In genomic region chr6:16477367-16478149, GRCh38 we compare ENCODE assay signal across 15 cellular contexts.
DNase-seq lines count a peak whose midpoint lies in the region; ATAC-seq, FAIRE-seq and TF ChIP-seq lines count a peak whose summit lies in the region.
"Had no signal": no experiment of that assay in that cellular context is flagged by ENCODE, and none has a peak within 500 bp of the region (broad histone marks: within the 10 kb centered on the region; RNA-seq: fewer than 3 reads in every experiment).

No MANE protein-coding gene starts in this region.

- CTCF ChIA-PET in activated CD8-positive, alpha-beta T cell treated with anti-CD3 and anti-CD28 coated beads for 36 hours (lab: Charles Lee), result interaction anchor here (0.9 to 1.9 kb wide), 5 partner anchors 9 to 146 kb away, joined by 3 to 5 read pairs (median 4); no protein-coding TSS in a partner anchor
- CTCF ChIA-PET in activated CD8-positive, alpha-beta T cell treated with anti-CD3 and anti-CD28 coated beads, Interleukin-2, amount 10 ng/mL, durations not matched to agents 7 days and 5 days (lab: Charles Lee), result no interaction called here

- no peaks in the 10 kb centered on the region for H3K27me3 ChIP-seq in heart left ventricle
- H3K27me3 ChIP-seq: ovary had no signal

- FAIRE-seq in urothelium cell line (lab: Jason Lieb, UNC), result no peak
- FAIRE-seq: frontal cortex had no signal

- ATAC-seq in activated CD8-positive, alpha-beta T cell treated with anti-CD3 and anti-CD28 coated beads for 36 hours, result no peak
- no peak for ATAC-seq in activated CD8-positive, alpha-beta T cell treated with anti-CD3 and anti-CD28 coated beads, Interleukin-2, amount 10 ng/mL, durations not matched to agents 7 days and 5 days
- ATAC-seq in heart left ventricle, result peak; percentile 94 to 98 (median 97)
- ATAC-seq in stimulated activated memory B cell treated with anti-CD40 and anti-IgM and Interleukin-4, amounts not matched to agents 10 μg/mL and 1 μg/mL and 100 μg/mL, for 72 hours, result no peak
- ATAC-seq in stimulated activated effector memory CD8-positive, alpha-beta T cell treated with anti-CD3 and anti-CD28 coated beads, Interleukin-12 subunit alpha, Interleukin-12 subunit beta, amount 100 ng/mL, for 72 hours, result no peak
- ATAC-seq: HCT116 had no signal

- H3K4me3 ChIP-seq in heart left ventricle, result no peak overlapping the region
- H3K4me3 ChIP-seq: ovary had no signal

- H3K4me1 Mint-ChIP-seq in activated CD8-positive, alpha-beta T cell treated with anti-CD3 and anti-CD28 coated beads for 36 hours (ENCODE audit: low read depth), result peaks cover 81% of the 10 kb centered on the region
- peaks cover 70% of the 10 kb centered on the region for H3K4me1 Mint-ChIP-seq in activated CD8-positive, alpha-beta T cell treated with anti-CD3 and anti-CD28 coated beads, Interleukin-2, amount 10 ng/mL, durations not matched to agents 7 days and 5 days (ENCODE audit: low read depth)
- H3K4me1 Mint-ChIP-seq in activated T-helper 2 cell treated with anti-CD3 and anti-CD28 coated beads, Interferon-gamma antibody, Interleukin-2, Interleukin-4, amounts not matched to agents 10 μg/mL and 5 μg/mL and 100 μg/mL, durations not matched to agents 14 hours and 24 hours and 36 hours (ENCODE audit: low read depth), result peaks cover 84% of the 10 kb centered on the region
- H3K4me1 Mint-ChIP-seq in stimulated activated memory B cell treated with anti-CD40 and anti-IgM and Interleukin-4, amounts not matched to agents 10 μg/mL and 1 μg/mL and 100 μg/mL, for 72 hours, result peaks cover 64% of the 10 kb centered on the region
- peaks cover 79% of the 10 kb centered on the region for H3K4me1 Mint-ChIP-seq in stimulated activated effector memory CD8-positive, alpha-beta T cell treated with anti-CD3 and anti-CD28 coated beads, Interleukin-12 subunit alpha, Interleukin-12 subunit beta, amount 100 ng/mL, for 72 hours

- TF ChIP-seq CTCF in activated CD8-positive, alpha-beta T cell treated with anti-CD3 and anti-CD28 coated beads for 36 hours (IDR thresholded peaks at IDR 0.05), result no peak
- TF ChIP-seq CTCF in heart left ventricle (IDR thresholded peaks at IDR 0.05), result no peak

- H3K9me3 Mint-ChIP-seq in activated CD8-positive, alpha-beta T cell treated with anti-CD3 and anti-CD28 coated beads for 36 hours, result peaks cover 3% of the 10 kb centered on the region
- H3K9me3 Mint-ChIP-seq in activated CD8-positive, alpha-beta T cell treated with anti-CD3 and anti-CD28 coated beads, Interleukin-2, amount 10 ng/mL, durations not matched to agents 7 days and 5 days (ENCODE audit: insufficient read depth), result no peaks in the 10 kb centered on the region
- H3K9me3 Mint-ChIP-seq in activated T-helper 2 cell treated with anti-CD3 and anti-CD28 coated beads, Interferon-gamma antibody, Interleukin-2, Interleukin-4, amounts not matched to agents 10 μg/mL and 5 μg/mL and 100 μg/mL, durations not matched to agents 14 hours and 24 hours and 36 hours, result no peaks in the 10 kb centered on the region
- H3K9me3 Mint-ChIP-seq in stimulated activated memory B cell treated with anti-CD40 and anti-IgM and Interleukin-4, amounts not matched to agents 10 μg/mL and 1 μg/mL and 100 μg/mL, for 72 hours, result no peaks in the 10 kb centered on the region
- no peaks in the 10 kb centered on the region for H3K9me3 Mint-ChIP-seq in stimulated activated effector memory CD8-positive, alpha-beta T cell treated with anti-CD3 and anti-CD28 coated beads, Interleukin-12 subunit alpha, Interleukin-12 subunit beta, amount 100 ng/mL, for 72 hours

- no peak for TF ChIP-seq POLR2A in heart left ventricle (IDR thresholded peaks at IDR 0.05)

- WGBS in heart left ventricle, 4 donors, result 22 to 35% (median 31%) methylated on average over 12 of the region's 12 CpGs

- H3K27ac ChIP-seq in heart left ventricle, result peak overlapping the region in 11 of 12 donors; percentile 5 to 85 (median 59)
- H3K27ac ChIP-seq: ovary had no signal

- H3K4me3 Mint-ChIP-seq in activated CD8-positive, alpha-beta T cell treated with anti-CD3 and anti-CD28 coated beads for 36 hours, result no peak overlapping the region
- no peak overlapping the region for H3K4me3 Mint-ChIP-seq in activated CD8-positive, alpha-beta T cell treated with anti-CD3 and anti-CD28 coated beads, Interleukin-2, amount 10 ng/mL, durations not matched to agents 7 days and 5 days
- H3K4me3 Mint-ChIP-seq in activated T-helper 2 cell treated with anti-CD3 and anti-CD28 coated beads, Interferon-gamma antibody, Interleukin-2, Interleukin-4, amounts not matched to agents 10 μg/mL and 5 μg/mL and 100 μg/mL, durations not matched to agents 14 hours and 24 hours and 36 hours (ENCODE audit: low read depth), result no peak overlapping the region
- H3K4me3 Mint-ChIP-seq in stimulated activated memory B cell treated with anti-CD40 and anti-IgM and Interleukin-4, amounts not matched to agents 10 μg/mL and 1 μg/mL and 100 μg/mL, for 72 hours, result no peak overlapping the region
- no peak overlapping the region for H3K4me3 Mint-ChIP-seq in stimulated activated effector memory CD8-positive, alpha-beta T cell treated with anti-CD3 and anti-CD28 coated beads, Interleukin-12 subunit alpha, Interleukin-12 subunit beta, amount 100 ng/mL, for 72 hours
- H3K4me3 Mint-ChIP-seq: immature natural killer cell had no signal

- no peaks in the 10 kb centered on the region for H3K27me3 Mint-ChIP-seq in activated CD8-positive, alpha-beta T cell treated with anti-CD3 and anti-CD28 coated beads for 36 hours
- H3K27me3 Mint-ChIP-seq in activated CD8-positive, alpha-beta T cell treated with anti-CD3 and anti-CD28 coated beads, Interleukin-2, amount 10 ng/mL, durations not matched to agents 7 days and 5 days (ENCODE audit: low read depth), result no peaks in the 10 kb centered on the region
- H3K27me3 Mint-ChIP-seq in activated T-helper 2 cell treated with anti-CD3 and anti-CD28 coated beads, Interferon-gamma antibody, Interleukin-2, Interleukin-4, amounts not matched to agents 10 μg/mL and 5 μg/mL and 100 μg/mL, durations not matched to agents 14 hours and 24 hours and 36 hours (ENCODE audit: low read depth), result no peaks in the 10 kb centered on the region
- no peaks in the 10 kb centered on the region for H3K27me3 Mint-ChIP-seq in stimulated activated memory B cell treated with anti-CD40 and anti-IgM and Interleukin-4, amounts not matched to agents 10 μg/mL and 1 μg/mL and 100 μg/mL, for 72 hours

- peaks cover 52% of the 10 kb centered on the region for H3K36me3 Mint-ChIP-seq in activated CD8-positive, alpha-beta T cell treated with anti-CD3 and anti-CD28 coated beads for 36 hours (ENCODE audit: low read depth)
- H3K36me3 Mint-ChIP-seq in activated CD8-positive, alpha-beta T cell treated with anti-CD3 and anti-CD28 coated beads, Interleukin-2, amount 10 ng/mL, durations not matched to agents 7 days and 5 days (ENCODE audit: low read depth), result peaks cover 59% of the 10 kb centered on the region
- H3K36me3 Mint-ChIP-seq in activated T-helper 2 cell treated with anti-CD3 and anti-CD28 coated beads, Interferon-gamma antibody, Interleukin-2, Interleukin-4, amounts not matched to agents 10 μg/mL and 5 μg/mL and 100 μg/mL, durations not matched to agents 14 hours and 24 hours and 36 hours (ENCODE audit: low read depth), result peaks cover 68% of the 10 kb centered on the region
- peaks cover 39% of the 10 kb centered on the region for H3K36me3 Mint-ChIP-seq in stimulated activated memory B cell treated with anti-CD40 and anti-IgM and Interleukin-4, amounts not matched to agents 10 μg/mL and 1 μg/mL and 100 μg/mL, for 72 hours
- H3K36me3 Mint-ChIP-seq in stimulated activated effector memory CD8-positive, alpha-beta T cell treated with anti-CD3 and anti-CD28 coated beads, Interleukin-12 subunit alpha, Interleukin-12 subunit beta, amount 100 ng/mL, for 72 hours, result peaks cover 68% of the 10 kb centered on the region

- peak overlapping the region; percentile 73 for H3K27ac Mint-ChIP-seq in activated CD8-positive, alpha-beta T cell treated with anti-CD3 and anti-CD28 coated beads for 36 hours
- no peak overlapping the region for H3K27ac Mint-ChIP-seq in activated CD8-positive, alpha-beta T cell treated with anti-CD3 and anti-CD28 coated beads, Interleukin-2, amount 10 ng/mL, durations not matched to agents 7 days and 5 days
- H3K27ac Mint-ChIP-seq in activated T-helper 2 cell treated with anti-CD3 and anti-CD28 coated beads, Interferon-gamma antibody, Interleukin-2, Interleukin-4, amounts not matched to agents 10 μg/mL and 5 μg/mL and 100 μg/mL, durations not matched to agents 14 hours and 24 hours and 36 hours, result peak overlapping the region; percentile 54
- peak overlapping the region; percentile 84 for H3K27ac Mint-ChIP-seq in stimulated activated memory B cell treated with anti-CD40 and anti-IgM and Interleukin-4, amounts not matched to agents 10 μg/mL and 1 μg/mL and 100 μg/mL, for 72 hours
- H3K27ac Mint-ChIP-seq in stimulated activated effector memory CD8-positive, alpha-beta T cell treated with anti-CD3 and anti-CD28 coated beads, Interleukin-12 subunit alpha, Interleukin-12 subunit beta, amount 100 ng/mL, for 72 hours, result no peak overlapping the region

- no peak for DNase-seq in activated CD8-positive, alpha-beta T cell treated with anti-CD3 and anti-CD28 coated beads for 36 hours
- DNase-seq in activated CD8-positive, alpha-beta T cell treated with anti-CD3 and anti-CD28 coated beads, Interleukin-2, amount 10 ng/mL, durations not matched to agents 7 days and 5 days, result no peak
- no peak for DNase-seq in activated T-helper 2 cell treated with anti-CD3 and anti-CD28 coated beads, Interferon-gamma antibody, Interleukin-2, Interleukin-4, amounts not matched to agents 10 μg/mL and 5 μg/mL and 100 μg/mL, durations not matched to agents 14 hours and 24 hours and 36 hours (ENCODE audit: low spot score)
- DNase-seq in heart left ventricle, result peak; percentile 74 to 94 (median 87)
- DNase-seq in stimulated activated effector memory CD8-positive, alpha-beta T cell treated with anti-CD3 and anti-CD28 coated beads, Interleukin-12 subunit alpha, Interleukin-12 subunit beta, amount 100 ng/mL, for 72 hours (ENCODE audit: low spot score in 2 of 2), result no peak
- DNase-seq in RPMI8226, result no peak
- DNase-seq in urothelium cell line (ENCODE audit: low spot score), result no peak
- DNase-seq: effector CD8-positive, alpha-beta T cell; immature natural killer cell; KBM-7; NCI-H1092 treated with DMSO at 0.1 percent for 48 hours; ovary had no signal

- intact Hi-C loops in activated CD8-positive, alpha-beta T cell treated with anti-CD3 and anti-CD28 coated beads for 36 hours (cut with micrococcal nuclease), result no loop called here
- intact Hi-C loops in activated T-helper 2 cell treated with anti-CD3 and anti-CD28 coated beads, Interferon-gamma antibody, Interleukin-2, Interleukin-4, amounts not matched to agents 10 μg/mL and 5 μg/mL and 100 μg/mL, durations not matched to agents 14 hours and 24 hours and 36 hours (cut with micrococcal nuclease), result loop anchor here (1.0 kb wide), 1 partner anchor 282 kb away; no protein-coding TSS in a partner anchor
- intact Hi-C loops in heart left ventricle (cut with DNase I), result no loop called here

- H3K4me1 ChIP-seq in heart left ventricle, result peaks cover 0 to 38% (median 19%) of the 10 kb centered on the region in 12 donors

- POLR2A ChIA-PET in activated CD8-positive, alpha-beta T cell treated with anti-CD3 and anti-CD28 coated beads for 36 hours (lab: Charles Lee), result no interaction called here
- POLR2A ChIA-PET in activated CD8-positive, alpha-beta T cell treated with anti-CD3 and anti-CD28 coated beads, Interleukin-2, amount 10 ng/mL, durations not matched to agents 7 days and 5 days (lab: Charles Lee), result interaction anchor here (1.1 kb wide), 1 partner anchor 11 kb away, joined by 3 read pairs; no protein-coding TSS in a partner anchor

- H3K9me3 ChIP-seq in heart left ventricle, result peaks cover 0 to 1% (median 0%) of the 10 kb centered on the region in 12 donors
- H3K9me3 ChIP-seq: ovary had no signal

- no peaks in the 10 kb centered on the region for H3K36me3 ChIP-seq in heart left ventricle
- H3K36me3 ChIP-seq: ovary had no signal

Comparison
In these comparisons a context has a peak if more than half of its experiments do, and no peak if none do; other contexts are left out.
1. H3K27ac Mint-ChIP-seq: peak in activated CD8-positive, alpha-beta T cell treated with anti-CD3 and anti-CD28 coated beads for 36 hours (single experiment), activated T-helper 2 cell treated with anti-CD3 and anti-CD28 coated beads, Interferon-gamma antibody, Interleukin-2, Interleukin-4, amounts not matched to agents 10 μg/mL and 5 μg/mL and 100 μg/mL, durations not matched to agents 14 hours and 24 hours and 36 hours (single experiment) and stimulated activated memory B cell treated with anti-CD40 and anti-IgM and Interleukin-4, amounts not matched to agents 10 μg/mL and 1 μg/mL and 100 μg/mL, for 72 hours (single experiment); none in activated CD8-positive, alpha-beta T cell treated with anti-CD3 and anti-CD28 coated beads, Interleukin-2, amount 10 ng/mL, durations not matched to agents 7 days and 5 days (single experiment) and stimulated activated effector memory CD8-positive, alpha-beta T cell treated with anti-CD3 and anti-CD28 coated beads, Interleukin-12 subunit alpha, Interleukin-12 subunit beta, amount 100 ng/mL, for 72 hours (single experiment).
2. ATAC-seq: peak in heart left ventricle (4 of 4); none in activated CD8-positive, alpha-beta T cell treated with anti-CD3 and anti-CD28 coated beads for 36 hours (single experiment), activated CD8-positive, alpha-beta T cell treated with anti-CD3 and anti-CD28 coated beads, Interleukin-2, amount 10 ng/mL, durations not matched to agents 7 days and 5 days (single experiment), stimulated activated memory B cell treated with anti-CD40 and anti-IgM and Interleukin-4, amounts not matched to agents 10 μg/mL and 1 μg/mL and 100 μg/mL, for 72 hours (single experiment) and stimulated activated effector memory CD8-positive, alpha-beta T cell treated with anti-CD3 and anti-CD28 coated beads, Interleukin-12 subunit alpha, Interleukin-12 subunit beta, amount 100 ng/mL, for 72 hours (single experiment).
3. DNase-seq: peak in heart left ventricle (5 of 5); none in activated CD8-positive, alpha-beta T cell treated with anti-CD3 and anti-CD28 coated beads for 36 hours (single experiment), activated CD8-positive, alpha-beta T cell treated with anti-CD3 and anti-CD28 coated beads, Interleukin-2, amount 10 ng/mL, durations not matched to agents 7 days and 5 days (single experiment), activated T-helper 2 cell treated with anti-CD3 and anti-CD28 coated beads, Interferon-gamma antibody, Interleukin-2, Interleukin-4, amounts not matched to agents 10 μg/mL and 5 μg/mL and 100 μg/mL, durations not matched to agents 14 hours and 24 hours and 36 hours (single experiment), stimulated activated effector memory CD8-positive, alpha-beta T cell treated with anti-CD3 and anti-CD28 coated beads, Interleukin-12 subunit alpha, Interleukin-12 subunit beta, amount 100 ng/mL, for 72 hours (0 of 2), RPMI8226 (single experiment) and urothelium cell line (single experiment).